In genomic region chr10:12050528-12050927, GRCh38 we compare ENCODE assay signal across 25 cellular contexts. TPM values are rescaled to one million over a fixed set of nuclear protein-coding genes. Genes with fewer than 3 reads are reported as not detected.
DNase-seq lines count a peak whose midpoint lies in the region; ATAC-seq, FAIRE-seq and TF ChIP-seq lines count a peak whose summit lies in the region.
"Had no signal": no experiment of that assay in that cellular context is flagged by ENCODE, and none has a peak within 500 bp of the region (broad histone marks: within the 10 kb centered on the region; RNA-seq: fewer than 3 reads in every experiment).

No MANE protein-coding gene starts in this region.

- peaks cover 0 to 36% (median 12%) of the 10 kb centered on the region in 6 donors for H3K4me1 ChIP-seq in spleen
- H3K4me1 ChIP-seq: sigmoid colon had no signal

- ATAC-seq in HG02623 (IDR thresholded peaks at IDR 0.05; ENCODE audit: unreplicated experiment) (no peak), HG03521 (IDR thresholded peaks at IDR 0.05; ENCODE audit: unreplicated experiment) (no peak)
- ATAC-seq: activated CD4-positive, CD25-positive, alpha-beta regulatory T cell treated with anti-CD3 and anti-CD28 coated beads, Interleukin-2, amount 50 U/mL, for 24 hours; Right ventricle myocardium inferior had no signal

- no peak for DNase-seq in GM19239 (ENCODE audit: insufficient read length, low spot score)
- DNase-seq in NCI-H1436 treated with DMSO at 0.1 percent for 48 hours (lab: John Stamatoyannopoulos, UW) = peak; percentile 64
- DNase-seq in amniotic epithelial cell (ENCODE audit: low read depth) = peak; percentile 10
- no peak for DNase-seq in spleen
- no peak for DNase-seq in posterior vena cava (ENCODE audit: low spot score)
- DNase-seq: activated CD4-positive, alpha-beta memory T cell treated with anti-CD3 and anti-CD28 coated beads, Interleukin-2, amount 10 ng/mL, durations not matched to agents 7 days and 5 days; activated effector memory CD4-positive, alpha-beta T cell treated with Interleukin-2 at 50 U/mL for 16 hours; activated naive CD8-positive, alpha-beta T cell treated with anti-CD3 and anti-CD28 coated beads for 36 hours; activated T-cell treated with anti-CD3 and anti-CD28 coated beads for 4 hours; CD4-positive, alpha-beta T cell; GOT3; islet precursor cell; NCI-H1105 treated with DMSO at 0.1 percent for 48 hours; NCI-H524 treated with DMSO at 0.1 percent for 48 hours; nephron progenitor cell; posterior cingulate gyrus; sigmoid colon; stimulated activated CD4-positive, alpha-beta T cell treated with anti-CD3 and anti-CD28 coated beads, Interleukin-15, amount 100 ng/mL, for 24 hours; SW 1271; transverse colon had no signal

- no peak for TF ChIP-seq POLR2A in spleen (IDR thresholded peaks at IDR 0.05)

- no peak overlapping the region for H3K4me3 ChIP-seq in spleen
- H3K4me3 ChIP-seq: sigmoid colon, transverse colon had no signal

- H3K27ac ChIP-seq in spleen = peak overlapping the region in 5 of 8 donors; percentile 48 to 86 (median 66)
- H3K27ac ChIP-seq: sigmoid colon, transverse colon had no signal

- intact Hi-C loops in spleen (cut with DNase I; ENCODE audit: low total_unique reads) (no loop called here), posterior vena cava (cut with DNase I) (no loop called here)

- peak; percentile 56 for FAIRE-seq in GM19239 (lab: Jason Lieb, UNC)
- FAIRE-seq: HTR-8/SVneo had no signal

- H3K27me3 ChIP-seq in spleen (replicated peaks in 1 of 7) = no peaks in the 10 kb centered on the region
- H3K27me3 ChIP-seq: sigmoid colon, transverse colon had no signal

- no peak for TF ChIP-seq CTCF in spleen (IDR thresholded peaks at IDR 0.05 in 8 of 11, conservative IDR thresholded peaks at IDR 0.05 in 3 of 11)

- no peaks in the 10 kb centered on the region for H3K36me3 ChIP-seq in spleen
- H3K36me3 ChIP-seq: sigmoid colon, transverse colon had no signal

- H3K9me3 ChIP-seq in spleen = no peaks in the 10 kb centered on the region
- H3K9me3 ChIP-seq: sigmoid colon, transverse colon had no signal

RNA-seq across cellular contexts. Expression of gene UPF2, which starts 7.9 kb away (rescaled TPM):
- total RNA-seq in spleen (10 to 100 TPM; 25.8 to 34.9 (median 28.3) TPM), posterior vena cava (10 to 100 TPM; 15.3 to 19.5 TPM)
- polyA plus RNA-seq in spleen = 10 to 100 TPM; 11.5 to 12.0 (median 11.7) TPM

RNA-seq across cellular contexts. Expression of gene DHTKD1, which starts 18.2 kb away (rescaled TPM):
- 10 to 100 TPM; 21.5 to 36.6 (median 29.6) TPM for total RNA-seq in spleen
- 1 to 10 TPM; 7.4 to 8.6 (median 8.0) TPM for polyA plus RNA-seq in spleen
- total RNA-seq in posterior vena cava = 10 to 100 TPM; 11.0 to 12.5 TPM

Comparison
In these comparisons a context has a peak if more than half of its experiments do, and no peak if none do; other contexts are left out.
1. DNase-seq: peak in NCI-H1436 treated with DMSO at 0.1 percent for 48 hours (single experiment) and amniotic epithelial cell (single experiment); none in GM19239 (single experiment), spleen (single experiment) and posterior vena cava (single experiment).